ENCODE assay signal across 7 cellular contexts in genomic region chr5:34914671-34915138, GRCh38. TPM values are rescaled to one million over a fixed set of nuclear protein-coding genes. Genes with fewer than 3 reads are reported as not detected.
DNase-seq lines count a peak whose midpoint lies in the region; ATAC-seq, FAIRE-seq and TF ChIP-seq lines count a peak whose summit lies in the region.

No MANE protein-coding gene starts in this region.

- intact Hi-C loops in activated T-helper 1 cell treated with anti-CD3 and anti-CD28 coated beads, Interleukin-12 subunit alpha, Interleukin-12 subunit beta, Interleukin-2, Interleukin-4 antibody, amounts not matched to agents 30 ng/mL and 10 ng/mL and 1 ng/mL, durations not matched to agents 14 hours and 24 hours and 36 hours (cut with micrococcal nuclease) = loop anchor here (1.0 to 5.0 kb wide), 8 partner anchors 10 to 1963 kb away; partner anchors contain the start of genes DNAJC21, NIPBL, SPEF2 and TARS1

- peaks cover 33% of the 10 kb centered on the region for H3K4me1 Mint-ChIP-seq in activated T-helper 1 cell treated with anti-CD3 and anti-CD28 coated beads, Interleukin-12 subunit alpha, Interleukin-12 subunit beta, Interleukin-2, Interleukin-4 antibody, amounts not matched to agents 30 ng/mL and 10 ng/mL and 1 ng/mL, durations not matched to agents 14 hours and 24 hours and 36 hours (ENCODE audit: low read depth)

- FAIRE-seq in H54 (lab: Jason Lieb, UNC) = peak; percentile 30

- peaks cover 34% of the 10 kb centered on the region for H3K36me3 Mint-ChIP-seq in activated T-helper 1 cell treated with anti-CD3 and anti-CD28 coated beads, Interleukin-12 subunit alpha, Interleukin-12 subunit beta, Interleukin-2, Interleukin-4 antibody, amounts not matched to agents 30 ng/mL and 10 ng/mL and 1 ng/mL, durations not matched to agents 14 hours and 24 hours and 36 hours (ENCODE audit: low read depth)

- no peak overlapping the region for H3K27ac Mint-ChIP-seq in activated T-helper 1 cell treated with anti-CD3 and anti-CD28 coated beads, Interleukin-12 subunit alpha, Interleukin-12 subunit beta, Interleukin-2, Interleukin-4 antibody, amounts not matched to agents 30 ng/mL and 10 ng/mL and 1 ng/mL, durations not matched to agents 14 hours and 24 hours and 36 hours

- H3K9me3 Mint-ChIP-seq in activated T-helper 1 cell treated with anti-CD3 and anti-CD28 coated beads, Interleukin-12 subunit alpha, Interleukin-12 subunit beta, Interleukin-2, Interleukin-4 antibody, amounts not matched to agents 30 ng/mL and 10 ng/mL and 1 ng/mL, durations not matched to agents 14 hours and 24 hours and 36 hours = no peaks in the 10 kb centered on the region

- H3K4me3 Mint-ChIP-seq in activated T-helper 1 cell treated with anti-CD3 and anti-CD28 coated beads, Interleukin-12 subunit alpha, Interleukin-12 subunit beta, Interleukin-2, Interleukin-4 antibody, amounts not matched to agents 30 ng/mL and 10 ng/mL and 1 ng/mL, durations not matched to agents 14 hours and 24 hours and 36 hours = no peak overlapping the region

- H3K27me3 Mint-ChIP-seq in activated T-helper 1 cell treated with anti-CD3 and anti-CD28 coated beads, Interleukin-12 subunit alpha, Interleukin-12 subunit beta, Interleukin-2, Interleukin-4 antibody, amounts not matched to agents 30 ng/mL and 10 ng/mL and 1 ng/mL, durations not matched to agents 14 hours and 24 hours and 36 hours (ENCODE audit: insufficient read depth) = no peaks in the 10 kb centered on the region

- DNase-seq in H54 (ENCODE audit: insufficient read length, low spot score) (no peak), LHCN-M2 (ENCODE audit: low read depth) (peak; percentile 25), hepatic stellate cell (ENCODE audit: low spot score) (peak; percentile 24), NCI-H2107 (lab: John Stamatoyannopoulos, UW) (no peak)
- peak; percentile 8 for DNase-seq in activated T-helper 1 cell treated with anti-CD3 and anti-CD28 coated beads, Interleukin-12 subunit alpha, Interleukin-12 subunit beta, Interleukin-2, Interleukin-4 antibody, amounts not matched to agents 30 ng/mL and 10 ng/mL and 1 ng/mL, durations not matched to agents 14 hours and 24 hours and 36 hours (ENCODE audit: low spot score)
- DNase-seq in stimulated activated CD4-positive, alpha-beta T cell treated with anti-CD3 and anti-CD28 coated beads, Interleukin-2, amount 100 ng/mL, for 4 hours (ENCODE audit: low read depth) = peak; percentile 2

- peak; percentile 3 for ATAC-seq in GM18508 (IDR thresholded peaks at IDR 0.05; ENCODE audit: insufficient read depth, unreplicated experiment)

- no peak for TF ChIP-seq POLR2A in H54 (IDR thresholded peaks at IDR 0.05; ENCODE audit: low read depth, low read length)

RNA-seq across cellular contexts. Expression of gene RAD1, which starts 0.6 kb away (rescaled TPM):
- total RNA-seq in LHCN-M2 (2014; rRNA removed) = 24.6 and 30.2 TPM in 2 replicates
- polyA plus RNA-seq in LHCN-M2 (2012) = 18.9 TPM
- 45.7 and 47.1 TPM in 2 replicates for total RNA-seq in activated T-helper 1 cell treated with anti-CD3 and anti-CD28 coated beads, Interleukin-12 subunit alpha, Interleukin-12 subunit beta, Interleukin-2, Interleukin-4 antibody, amounts not matched to agents 30 ng/mL and 10 ng/mL and 1 ng/mL, durations not matched to agents 14 hours and 24 hours and 36 hours

RNA-seq across cellular contexts. Expression of gene BRIX1, which starts 0.8 kb away (rescaled TPM):
- 48.4 and 52.9 TPM in 2 replicates for total RNA-seq in LHCN-M2 (2014; rRNA removed)
- 11.7 TPM for polyA plus RNA-seq in LHCN-M2 (2012)
- 110 TPM in 2 replicates for total RNA-seq in activated T-helper 1 cell treated with anti-CD3 and anti-CD28 coated beads, Interleukin-12 subunit alpha, Interleukin-12 subunit beta, Interleukin-2, Interleukin-4 antibody, amounts not matched to agents 30 ng/mL and 10 ng/mL and 1 ng/mL, durations not matched to agents 14 hours and 24 hours and 36 hours

RNA-seq across cellular contexts. Expression of gene DNAJC21, which starts 14.7 kb away (rescaled TPM):
- 18.9 and 23.6 TPM in 2 replicates for total RNA-seq in LHCN-M2 (2014; rRNA removed)
- 16.0 TPM for polyA plus RNA-seq in LHCN-M2 (2012)
- total RNA-seq in activated T-helper 1 cell treated with anti-CD3 and anti-CD28 coated beads, Interleukin-12 subunit alpha, Interleukin-12 subunit beta, Interleukin-2, Interleukin-4 antibody, amounts not matched to agents 30 ng/mL and 10 ng/mL and 1 ng/mL, durations not matched to agents 14 hours and 24 hours and 36 hours = 64.0 and 67.8 TPM in 2 replicates

Comparison
In these comparisons a context has a peak if more than half of its experiments do, and no peak if none do; other contexts are left out.
1. DNase-seq: peak in LHCN-M2 (single experiment), activated T-helper 1 cell treated with anti-CD3 and anti-CD28 coated beads, Interleukin-12 subunit alpha, Interleukin-12 subunit beta, Interleukin-2, Interleukin-4 antibody, amounts not matched to agents 30 ng/mL and 10 ng/mL and 1 ng/mL, durations not matched to agents 14 hours and 24 hours and 36 hours (single experiment), hepatic stellate cell (single experiment) and stimulated activated CD4-positive, alpha-beta T cell treated with anti-CD3 and anti-CD28 coated beads, Interleukin-2, amount 100 ng/mL, for 4 hours (single experiment); none in H54 (single experiment) and NCI-H2107 (single experiment).